ENCODE assay signal across 2 cellular contexts in genomic region chr12:98686603-98687002, GRCh38.
TF ChIP-seq lines count a peak whose summit lies in the region.

No MANE protein-coding gene starts in this region.

TF ChIP-seq in liver, 16 proteins besides CTCF, POLR2A, EP300 and RAD21:
- TF ChIP-seq ZBTB33 (IDR thresholded peaks at IDR 0.05) = no peak
- no peak for TF ChIP-seq FOXA1 (IDR thresholded peaks at IDR 0.05)
- TF ChIP-seq FOXA2 (IDR thresholded peaks at IDR 0.05) = peak; percentile 21
- TF ChIP-seq HNF4A (conservative IDR thresholded peaks at IDR 0.05) = no peak
- no peak for TF ChIP-seq MAX (IDR thresholded peaks at IDR 0.05)
TF ChIP-seq in liver: peak in this region for 1.

TF ChIP-seq in HepG2, 621 proteins besides CTCF, POLR2A, EP300 and RAD21:
- TF ChIP-seq ZNF83 (CRISPR knock-in tag; IDR thresholded peaks at IDR 0.05; ENCODE audit: borderline replicate concordance) = no peak
- TF ChIP-seq SATB2 (CRISPR knock-in tag; IDR thresholded peaks at IDR 0.05) = no peak
- TF ChIP-seq ZNF383 (CRISPR knock-in tag; IDR thresholded peaks at IDR 0.05; ENCODE audit: borderline replicate concordance) = no peak
- no peak for TF ChIP-seq MXD3 (CRISPR knock-in tag; IDR thresholded peaks at IDR 0.05)
- no peak for TF ChIP-seq ATF1 (CRISPR knock-in tag; IDR thresholded peaks at IDR 0.05)
- TF ChIP-seq ZNF784 (CRISPR knock-in tag; IDR thresholded peaks at IDR 0.05; ENCODE audit: borderline replicate concordance) = no peak
- TF ChIP-seq ZNF816 (CRISPR knock-in tag; IDR thresholded peaks at IDR 0.05; ENCODE audit: borderline replicate concordance) = no peak
